In genomic region chr3:58998476-58999117, GRCh38 we compare ENCODE assay signal across 9 cellular contexts. TPM values are rescaled to one million over a fixed set of nuclear protein-coding genes. Genes with fewer than 3 reads are reported as not detected.
DNase-seq lines count a peak whose midpoint lies in the region; ATAC-seq, FAIRE-seq and TF ChIP-seq lines count a peak whose summit lies in the region.
"Had no signal": no experiment of that assay in that cellular context is flagged by ENCODE, and none has a peak within 500 bp of the region (broad histone marks: within the 10 kb centered on the region; RNA-seq: fewer than 3 reads in every experiment).

No MANE protein-coding gene starts in this region.

- peak overlapping the region; percentile 29 for H3K4me2 ChIP-seq in osteoblast (ENCODE audit: insufficient read depth, low read length)
- no peak overlapping the region for H3K4me2 ChIP-seq in neural progenitor cell

- H4K20me1 ChIP-seq in osteoblast (ENCODE audit: insufficient read depth, low read length) (no peaks in the 10 kb centered on the region), neural progenitor cell (ENCODE audit: low read depth) (no peaks in the 10 kb centered on the region)

- FAIRE-seq in bronchial epithelial cell (lab: Jason Lieb, UNC) = peak; percentile 83

- H3K4me1 ChIP-seq in osteoblast (ENCODE audit: insufficient read depth, low read length) (peaks cover 16% of the 10 kb centered on the region), neural progenitor cell (peaks cover 6% of the 10 kb centered on the region)

- H3K27me3 Mint-ChIP-seq in neural progenitor cell (ENCODE audit: insufficient read depth, low read depth) = peaks cover under 1% of the 10 kb centered on the region

- no peaks in the 10 kb centered on the region for H3K27me3 ChIP-seq in bronchial epithelial cell (ENCODE audit: control insufficient read depth, insufficient read depth, low read length)
- H3K27me3 ChIP-seq in osteoblast (ENCODE audit: insufficient read depth, low read length) = no peaks in the 10 kb centered on the region
- no peaks in the 10 kb centered on the region for H3K27me3 ChIP-seq in neural progenitor cell

- H2AFZ ChIP-seq in osteoblast (ENCODE audit: low read length) (peak overlapping the region; percentile 83), neural progenitor cell (replicated peaks) (no peak overlapping the region)

- TF ChIP-seq CTCF in bronchial epithelial cell (IDR thresholded peaks at IDR 0.05; ENCODE audit: insufficient read depth, low read length, severe bottlenecking) (no peak), osteoblast (IDR thresholded peaks at IDR 0.05; ENCODE audit: extremely low read depth, low read depth, low read length) (no peak), neural progenitor cell (IDR thresholded peaks at IDR 0.05) (no peak)

- H3K27ac ChIP-seq in osteoblast (ENCODE audit: low read depth, low read length) = peak overlapping the region; percentile 76
- no peak overlapping the region for H3K27ac ChIP-seq in neural progenitor cell

- H3K9me3 ChIP-seq in osteoblast (ENCODE audit: low read depth, low read length) (no peaks in the 10 kb centered on the region), neural progenitor cell (ENCODE audit: low read depth) (no peaks in the 10 kb centered on the region)

- DNase-seq in LHCN-M2 (ENCODE audit: low read depth) (peak; percentile 96), bronchial epithelial cell (ENCODE audit: low read depth) (peak; percentile 100), osteoblast (ENCODE audit: insufficient read length, low spot score, missing footprints) (peak; percentile 95), cerebellum (ENCODE audit: low spot score) (no peak), NCI-H526 treated with DMSO at 0.1 percent for 48 hours (lab: John Stamatoyannopoulos, UW) (no peak), neural progenitor cell (ENCODE audit: low spot score) (no peak)
- DNase-seq: left cardiac atrium had no signal

- H3K4me3 Mint-ChIP-seq in neural progenitor cell = no peak overlapping the region

- H3K27ac Mint-ChIP-seq in neural progenitor cell = no peak overlapping the region

- H3K36me3 ChIP-seq in bronchial epithelial cell (ENCODE audit: control insufficient read depth, insufficient read depth, low read length) (no peaks in the 10 kb centered on the region), osteoblast (ENCODE audit: insufficient read depth, low read length) (no peaks in the 10 kb centered on the region), neural progenitor cell (no peaks in the 10 kb centered on the region)

- H3K4me3 ChIP-seq in bronchial epithelial cell (ENCODE audit: low read depth, low read length) = no peak overlapping the region
- H3K4me3 ChIP-seq in osteoblast (ENCODE audit: insufficient read depth, low read length) = no peak overlapping the region
- H3K4me3 ChIP-seq in neural progenitor cell = no peak overlapping the region

- no peaks in the 10 kb centered on the region for H3F3A ChIP-seq in neural progenitor cell (ENCODE audit: low read depth)

- H3K79me2 ChIP-seq in osteoblast (ENCODE audit: insufficient read depth, low read length) (no peaks in the 10 kb centered on the region), neural progenitor cell (ENCODE audit: low read depth) (no peaks in the 10 kb centered on the region)

- H3K4me1 Mint-ChIP-seq in neural progenitor cell = no peaks in the 10 kb centered on the region

- H3K9me3 Mint-ChIP-seq in neural progenitor cell = no peaks in the 10 kb centered on the region

- no peaks in the 10 kb centered on the region for H3K36me3 Mint-ChIP-seq in neural progenitor cell

- no peak overlapping the region for H3K9ac ChIP-seq in neural progenitor cell

- ATAC-seq in GM18511 (IDR thresholded peaks at IDR 0.05; ENCODE audit: unreplicated experiment) (peak; percentile 49), GM21423 (IDR thresholded peaks at IDR 0.05; ENCODE audit: unreplicated experiment) (no peak)

RNA-seq across cellular contexts. Expression of gene CFAP20DC, which starts 51.2 kb away (rescaled TPM):
- total RNA-seq in LHCN-M2 (2014; rRNA removed) (5.1 and 8.2 TPM in 2 replicates), bronchial epithelial cell (6.7 and 6.8 TPM in 2 replicates), osteoblast (2.2 and 4.7 TPM in 2 replicates), cerebellum (3.6 TPM), neural progenitor cell (ENCODE audit: low replicate concordance) (9.6 and 14.0 TPM in 2 replicates)
- 1.6 TPM for polyA plus RNA-seq in LHCN-M2 (2012)

Comparison
In these comparisons a context has a peak if more than half of its experiments do, and no peak if none do; other contexts are left out.
1. DNase-seq: peak in LHCN-M2 (single experiment), bronchial epithelial cell (single experiment) and osteoblast (single experiment); none in cerebellum (single experiment), NCI-H526 treated with DMSO at 0.1 percent for 48 hours (single experiment) and neural progenitor cell (single experiment).